ENCODE assay signal across 13 cellular contexts in genomic region chr1:181094813-181095212, GRCh38. TPM values are rescaled to one million over a fixed set of nuclear protein-coding genes. Genes with fewer than 3 reads are reported as not detected.
A peak's percentile ranks its signal among the peaks of the same experiment; 100 is the strongest.
DNase-seq lines count a peak whose midpoint lies in the region; ATAC-seq and TF ChIP-seq lines count a peak whose summit lies in the region.
"Had no signal": no experiment of that assay in that cellular context is flagged by ENCODE, and none has a peak within 500 bp of the region (broad histone marks: within the 10 kb centered on the region; RNA-seq: fewer than 3 reads in every experiment).

No MANE protein-coding gene starts in this region.

- H3K14ac ChIP-seq in IMR-90 (replicated peaks; ENCODE audit: low read depth, low read length): 0 out of 2 replicates have a peak overlapping the region, but pooled peaks have one; percentile 53

- H3K27me3 ChIP-seq in IMR-90 (ENCODE audit: control insufficient read depth, insufficient read depth, low read length) (no peaks in the 10 kb centered on the region), muscle layer of colon (ENCODE audit: control insufficient read depth in 1 of 2, insufficient read depth in 2 of 2, low read length in 2 of 2) (no peaks in the 10 kb centered on the region)
- H3K27me3 ChIP-seq in CD4-positive, alpha-beta memory T cell (ENCODE audit: insufficient read depth, low read length): no peaks in the 10 kb centered on the region

- peaks cover 8 to 44% of the 10 kb centered on the region in 2 experiments; a peak in 3 of 4 replicates for H3K79me1 ChIP-seq in IMR-90 (ENCODE audit: low read depth in 1 of 2, low read length in 2 of 2)

- peaks cover 16 to 36% of the 10 kb centered on the region in 2 donors for H3K36me3 Mint-ChIP-seq in CD4-positive, alpha-beta memory T cell

- H3K4me2 ChIP-seq in IMR-90 (ENCODE audit: low read depth, low read length): peak overlapping the region; percentile 20; the same call in 1 of the 2 replicates

- no peak for TF ChIP-seq POLR2A in IMR-90 (IDR thresholded peaks at IDR 0.05; ENCODE audit: low read depth, low read length)

- no peak overlapping the region for H2AK9ac ChIP-seq in IMR-90 (replicated peaks; ENCODE audit: low read depth, low read length, poor library complexity)

- H4K91ac ChIP-seq in IMR-90 (ENCODE audit: insufficient read depth, low read depth, low read length): peak overlapping the region; percentile 20; the same call in 1 of the 2 replicates

- H3K27ac ChIP-seq in IMR-90 (ENCODE audit: insufficient read depth, low read length) (peak overlapping the region; percentile 23; the same call in 1 of the 2 replicates), epithelial cell of prostate (peak overlapping the region; percentile 92), muscle layer of colon (ENCODE audit: low read depth, low read length) (peak overlapping the region; percentile 45)
- no peak overlapping the region for H3K27ac ChIP-seq in CD4-positive, alpha-beta memory T cell (ENCODE audit: low read depth, low read length)

- H3K23ac ChIP-seq in IMR-90 (ENCODE audit: low read depth, low read length): no peak overlapping the region

- CTCF ChIA-PET in IMR-90 (lab: Yijun Ruan, JAX): interaction anchor here (0.7 to 1.7 kb wide), 2 partner anchors 47 to 579 kb away, joined by 3 to 8 read pairs; no protein-coding TSS in a partner anchor
- CTCF ChIA-PET in CD4-positive, alpha-beta memory T cell (lab: Charles Lee; ENCODE audit: partially characterized antibody): no interaction called here

- H3K4me1 ChIP-seq in IMR-90 (ENCODE audit: control insufficient read depth, insufficient read depth, low read length) (peaks cover 27% of the 10 kb centered on the region), muscle layer of colon (ENCODE audit: insufficient read depth, low read length) (peaks cover 33% of the 10 kb centered on the region)
- H3K4me1 ChIP-seq in CD4-positive, alpha-beta memory T cell (ENCODE audit: insufficient read depth, low read length): peaks cover 39% of the 10 kb centered on the region

- H4K8ac ChIP-seq in IMR-90 (ENCODE audit: low read depth in 2 of 2, low read length in 2 of 2): peak overlapping the region in 1 of 2 experiments; percentile 51; a peak in 1 of 4 replicates

- H3K18ac ChIP-seq in IMR-90 (ENCODE audit: low read depth, low read length): no peak overlapping the region

- no peak for TF ChIP-seq CTCF in IMR-90 (conservative IDR thresholded peaks at IDR 0.05; ENCODE audit: low read depth, low read length)

- TF ChIP-seq RAD21 in IMR-90 (IDR thresholded peaks at IDR 0.05; ENCODE audit: low read length): no peak

- peak overlapping the region; percentile 85; the same call in 1 of the 2 replicates for H2BK120ac ChIP-seq in IMR-90 (ENCODE audit: low read depth, low read length)

- no peak overlapping the region for H3K4me3 ChIP-seq in IMR-90 (ENCODE audit: insufficient read depth, low read depth, low read length)
- no peak overlapping the region for H3K4me3 ChIP-seq in muscle layer of colon (ENCODE audit: low read depth in 1 of 2, low read length in 2 of 2)
- H3K4me3 ChIP-seq in CD4-positive, alpha-beta memory T cell (ENCODE audit: low read length in 2 of 2): no peak overlapping the region

- ATAC-seq in IMR-90 (ENCODE audit: low read depth) (peak; percentile 75), GM21528 (IDR thresholded peaks at IDR 0.05; ENCODE audit: low FRiP score, unreplicated experiment) (no peak), GM19455 (IDR thresholded peaks at IDR 0.05; ENCODE audit: unreplicated experiment) (no peak)
- ATAC-seq: stimulated activated naive CD8-positive, alpha-beta T cell treated with anti-CD3 and anti-CD28 coated beads, Interleukin-15, Interleukin-2, amounts not matched to agents 100 U/mL and 50 U/mL, for 24 hours had no signal

- dilution Hi-C loops in IMR-90 (cut with HindIII; ENCODE audit: low sequenced_read_pairs, unreplicated experiment): no loop called here

- peak overlapping the region; percentile 55 for H2BK5ac ChIP-seq in IMR-90 (ENCODE audit: low read depth, low read length, poor library complexity, severe bottlenecking)

- peaks cover 0 to 3% (median 0%) of the 10 kb centered on the region in 8 donors for H3K9me3 Mint-ChIP-seq in CD4-positive, alpha-beta memory T cell

- POLR2A ChIA-PET in IMR-90 (lab: Charles Lee; ENCODE audit: unreplicated experiment): interaction anchor here (0.6 to 1.0 kb wide), 4 partner anchors 10 to 47 kb away, joined by 3 to 6 read pairs (median 4); no protein-coding TSS in a partner anchor
- POLR2A ChIA-PET in CD4-positive, alpha-beta memory T cell (lab: Charles Lee; ENCODE audit: partially characterized antibody): interaction anchor here (14.9 kb wide), 1 partner anchor 10 kb away, joined by 508 read pairs; no protein-coding TSS in a partner anchor

- no peak overlapping the region for H3K56ac ChIP-seq in IMR-90 (ENCODE audit: extremely low read depth, insufficient read depth, low read length)

- H3K9ac ChIP-seq in IMR-90 (ENCODE audit: low read depth, low read length) (peak overlapping the region; percentile 11; the same call in 1 of the 2 replicates), muscle layer of colon (ENCODE audit: low read length) (no peak overlapping the region)

- peaks cover 37 to 56% (median 47%) of the 10 kb centered on the region in 4 donors for H3K4me1 Mint-ChIP-seq in CD4-positive, alpha-beta memory T cell

- intact Hi-C loops in IMR-90 (cut with micrococcal nuclease): loop anchor here (5.0 kb wide), 2 partner anchors 73 to 213 kb away; partner anchors contain the start of gene STX6
- intact Hi-C loops in CD4-positive, alpha-beta memory T cell (cut with micrococcal nuclease): loop anchor here (5.0 kb wide), 2 partner anchors 302 to 1213 kb away; partner anchors contain the start of gene TOR1AIP1

- peaks cover 13% of the 10 kb centered on the region for H3K9me1 ChIP-seq in IMR-90 (ENCODE audit: insufficient read depth, low read length)

- H3K4me3 Mint-ChIP-seq in CD4-positive, alpha-beta memory T cell: no peak overlapping the region

- BruUV-seq in IMR-90 (replicated peaks; lab: Mats Ljungman, UMichigan): no TSS peak

- H3K36me3 ChIP-seq in IMR-90 (ENCODE audit: control insufficient read depth, insufficient read depth, low read length): peaks cover 2% of the 10 kb centered on the region; the same call in 1 of the 2 replicates
- H3K36me3 ChIP-seq in muscle layer of colon (ENCODE audit: insufficient read depth, low read length): no peaks in the 10 kb centered on the region
- H3K36me3 ChIP-seq in CD4-positive, alpha-beta memory T cell (ENCODE audit: insufficient read depth, low read length): no peaks in the 10 kb centered on the region

- no peak overlapping the region for H2BK20ac ChIP-seq in IMR-90 (ENCODE audit: low read depth, low read length)

- H4K20me1 ChIP-seq in IMR-90 (ENCODE audit: insufficient read depth, low read length): peaks cover 51% of the 10 kb centered on the region

- no CpG with 5 or more reads among the region's 3 CpGs for WGBS in IMR-90 (ENCODE audit: extremely low coverage in 2 of 2, insufficient read length in 1 of 2), 2 experiments

- H2AK5ac ChIP-seq in IMR-90 (ENCODE audit: low read depth, low read length): no peak overlapping the region

- no peak overlapping the region for H3K27ac Mint-ChIP-seq in CD4-positive, alpha-beta memory T cell

- no peaks in the 10 kb centered on the region for H3K27me3 Mint-ChIP-seq in CD4-positive, alpha-beta memory T cell

- H4K5ac ChIP-seq in IMR-90 (ENCODE audit: low read depth, low read length): no peak overlapping the region

- DNase-seq in ACHN (peak; percentile 40), IMR-90 (peak; percentile 91), epithelial cell of prostate (ENCODE audit: low read depth, low spot score) (no peak)
- no peak for DNase-seq in activated naive CD4-positive, alpha-beta T cell treated with Interleukin-2 at 50 U/mL for 16 hours
- DNase-seq in CD4-positive, alpha-beta memory T cell: no peak
- DNase-seq: COR-L47; NCI-H2029 treated with DMSO at 0.1 percent for 48 hours; retina; stimulated activated naive CD8-positive, alpha-beta T cell treated with anti-CD3 and anti-CD28 coated beads, Interleukin-15, Interleukin-2, amounts not matched to agents 100 U/mL and 50 U/mL, for 24 hours; T-helper 9 cell had no signal

- H2AFZ ChIP-seq in IMR-90 (replicated peaks; ENCODE audit: low read length, poor library complexity): no peak overlapping the region

- in situ Hi-C loops in ACHN (cut with HindIII; ENCODE audit: low pct_ligation_motif_present, low pct_unique_long_range_greater_than_20kb, low sequenced_read_pairs) (no loop called here), IMR-90 (cut with MboI; ENCODE audit: low sequenced_read_pairs) (loop anchor here (5.0 kb wide), 1 partner anchor 42 kb away; no protein-coding TSS in a partner anchor)

- H3K4ac ChIP-seq in IMR-90 (ENCODE audit: low read depth, low read length): peak overlapping the region; percentile 81

- H3K9me3 ChIP-seq in IMR-90 (ENCODE audit: control insufficient read depth, insufficient read depth, low read length): no peaks in the 10 kb centered on the region
- no peaks in the 10 kb centered on the region for H3K9me3 ChIP-seq in muscle layer of colon (ENCODE audit: low read length)
- no peaks in the 10 kb centered on the region for H3K9me3 ChIP-seq in CD4-positive, alpha-beta memory T cell (ENCODE audit: control insufficient read depth in 1 of 2, low read length in 2 of 2)

- 0 out of 3 replicates have a peak overlapping the region, but pooled peaks have one; percentile 0 for H2BK15ac ChIP-seq in IMR-90 (ENCODE audit: low read depth, low read length)

TF ChIP-seq in IMR-90, 13 proteins besides CTCF, POLR2A, EP300 and RAD21:
- peak; percentile 91 for TF ChIP-seq ELK1 (IDR thresholded peaks at IDR 0.05; ENCODE audit: borderline replicate concordance, low read depth, low read length)
- no peak for TF ChIP-seq FOS (IDR thresholded peaks at IDR 0.05; ENCODE audit: low read depth, low read length)
- no peak for TF ChIP-seq MAFK (IDR thresholded peaks at IDR 0.05; ENCODE audit: low read depth, low read length)
- no peak for TF ChIP-seq RFX5 (IDR thresholded peaks at IDR 0.05; ENCODE audit: low read depth, low read length)
- no peak for TF ChIP-seq MXI1 (IDR thresholded peaks at IDR 0.05; ENCODE audit: borderline replicate concordance, low read depth, low read length)
TF ChIP-seq in IMR-90: peak in this region for 1.

RNA-seq across cellular contexts. Expression of gene IER5, which starts 6.3 kb away (rescaled TPM):
- 15.8 and 29.4 TPM in 2 replicates for total RNA-seq in IMR-90 (2012; rRNA removed)
- 27.1 and 28.9 TPM in 2 replicates for polyA plus RNA-seq in IMR-90 (2012; rRNA removed)
- polyA plus RNA-seq in IMR-90 (2012; cell fraction: cytosol; rRNA removed): 22.5 and 29.5 TPM in 2 replicates
- polyA plus RNA-seq in IMR-90 (2012; cell fraction: nucleus; rRNA removed; ENCODE audit: low replicate concordance): 32.6 and 44.5 TPM in 2 replicates
- 10 to 100 TPM; 28.0 to 29.3 TPM for total RNA-seq in CD4-positive, alpha-beta memory T cell
- polyA plus RNA-seq in CD4-positive, alpha-beta memory T cell: 10 to 100 TPM; 11.0 to 18.9 TPM

Comparison
In these comparisons a context has a peak if more than half of its experiments do, and no peak if none do; other contexts are left out.
1. DNase-seq: peak in ACHN (single experiment) and IMR-90 (single experiment); none in epithelial cell of prostate (single experiment), activated naive CD4-positive, alpha-beta T cell treated with Interleukin-2 at 50 U/mL for 16 hours (single experiment) and CD4-positive, alpha-beta memory T cell (0 of 5).